24 cellular contexts compared by ENCODE assay signal in genomic region chr9:3343671-3344070, GRCh38.
"Had no signal": no experiment of that assay in that cellular context is flagged by ENCODE, and none has a peak within 500 bp of the region (broad histone marks: within the 10 kb centered on the region; RNA-seq: fewer than 3 reads in every experiment).

No MANE protein-coding gene starts in this region.

- H3K27me3 ChIP-seq: neural progenitor cell, sigmoid colon, spleen, upper lobe of right lung had no signal

- H3K4me1 Mint-ChIP-seq: activated B cell treated with CpG ODN at 0.5 μM for 24 hours; activated naive CD8-positive, alpha-beta T cell treated with anti-CD3 and anti-CD28 coated beads, Interleukin-2, amount 10 ng/mL, durations not matched to agents 7 days and 5 days; endodermal cell had no signal

- H3K27ac Mint-ChIP-seq: activated B cell treated with CpG ODN at 0.5 μM for 24 hours; activated CD4-positive, alpha-beta T cell treated with anti-CD3 and anti-CD28 coated beads for 36 hours; activated naive CD8-positive, alpha-beta T cell treated with anti-CD3 and anti-CD28 coated beads, Interleukin-2, amount 10 ng/mL, durations not matched to agents 7 days and 5 days; activated T-helper 2 cell treated with anti-CD3 and anti-CD28 coated beads, Interferon-gamma antibody, Interleukin-2, Interleukin-4, amounts not matched to agents 10 μg/mL and 5 μg/mL and 100 μg/mL, durations not matched to agents 14 hours and 24 hours and 36 hours; endodermal cell; naive thymus-derived CD8-positive, alpha-beta T cell; neural progenitor cell; T-helper 17 cell had no signal

- DNase-seq: activated B cell treated with CpG ODN at 0.5 μM for 24 hours; activated CD4-positive, alpha-beta T cell treated with anti-CD3 and anti-CD28 coated beads for 36 hours; activated CD4-positive, alpha-beta T cell treated with anti-CD3 and anti-CD28 coated beads, Interleukin-2, amount 50 U/mL, for 4 hours; activated CD8-positive, alpha-beta memory T cell treated with anti-CD3 and anti-CD28 coated beads, Interleukin-2, amount 50 U/mL, for 48 hours; activated naive CD4-positive, alpha-beta T cell; activated naive CD8-positive, alpha-beta T cell treated with anti-CD3 and anti-CD28 coated beads, Interleukin-2, amount 10 ng/mL, durations not matched to agents 7 days and 5 days; activated T-cell treated with anti-CD3 and anti-CD28 coated beads, Interleukin-2, amount 50 U/mL, for 4 hours; amniotic stem cell; cerebellar nuclear complex; endodermal cell; left ventricle myocardium inferior; mammary epithelial cell; naive thymus-derived CD8-positive, alpha-beta T cell; retina; sigmoid colon; spleen; stimulated activated CD4-positive, alpha-beta T cell treated with anti-CD3 and anti-CD28 coated beads, Interleukin-4, amount 100 ng/mL, for 24 hours; stimulated activated naive CD4-positive, alpha-beta T cell treated with Interleukin-2 at 50 U/mL for 16 hours; T-helper 17 cell; upper lobe of right lung had no signal

- H3K9ac ChIP-seq: neural progenitor cell had no signal

- H3K4me2 ChIP-seq: neural progenitor cell had no signal

- ATAC-seq: activated CD4-positive, alpha-beta T cell treated with anti-CD3 and anti-CD28 coated beads for 36 hours; activated T-cell treated with anti-CD3 and anti-CD28 coated beads, Interleukin-2, amount 50 U/mL, for 4 hours; naive thymus-derived CD8-positive, alpha-beta T cell; T-helper 17 cell; upper lobe of right lung had no signal

- H3K9me3 Mint-ChIP-seq: activated T-cell treated with anti-CD3 and anti-CD28 coated beads, Interleukin-2, amount 50 U/mL, for 4 hours; mesothelial cell of epicardium had no signal

- H3K9me3 ChIP-seq: sigmoid colon, upper lobe of right lung had no signal

- H3K36me3 ChIP-seq: left ventricle myocardium inferior, neural progenitor cell, sigmoid colon, upper lobe of right lung had no signal

- H3K4me3 Mint-ChIP-seq: activated B cell treated with CpG ODN at 0.5 μM for 24 hours; activated CD4-positive, alpha-beta T cell treated with anti-CD3 and anti-CD28 coated beads for 36 hours; activated naive CD8-positive, alpha-beta T cell treated with anti-CD3 and anti-CD28 coated beads, Interleukin-2, amount 10 ng/mL, durations not matched to agents 7 days and 5 days; activated T-cell treated with anti-CD3 and anti-CD28 coated beads, Interleukin-2, amount 50 U/mL, for 4 hours; endodermal cell; mesothelial cell of epicardium; naive thymus-derived CD8-positive, alpha-beta T cell; neural progenitor cell; T-helper 17 cell had no signal

- H3K27ac ChIP-seq: coronary artery, left ventricle myocardium inferior, neural progenitor cell, sigmoid colon, spleen, upper lobe of right lung had no signal

- H3K4me1 ChIP-seq: neural progenitor cell, sigmoid colon, upper lobe of right lung had no signal

- H2AFZ ChIP-seq: neural progenitor cell had no signal

- H3K27me3 Mint-ChIP-seq: activated B cell treated with CpG ODN at 0.5 μM for 24 hours; activated CD4-positive, alpha-beta T cell treated with anti-CD3 and anti-CD28 coated beads for 36 hours; activated naive CD8-positive, alpha-beta T cell treated with anti-CD3 and anti-CD28 coated beads, Interleukin-2, amount 10 ng/mL, durations not matched to agents 7 days and 5 days; naive thymus-derived CD8-positive, alpha-beta T cell; T-helper 17 cell had no signal

- H3K4me3 ChIP-seq: coronary artery, left ventricle myocardium inferior, neural progenitor cell, sigmoid colon, spleen, upper lobe of right lung had no signal
